In genomic region chr21:44328242-44328895, GRCh38 we compare ENCODE assay signal across 27 cellular contexts. TPM values are rescaled to one million over a fixed set of nuclear protein-coding genes. Genes with fewer than 3 reads are reported as not detected.
DNase-seq lines count a peak whose midpoint lies in the region; ATAC-seq and TF ChIP-seq lines count a peak whose summit lies in the region.
"Had no signal": no experiment of that assay in that cellular context is flagged by ENCODE, and none has a peak within 500 bp of the region (broad histone marks: within the 10 kb centered on the region; RNA-seq: fewer than 3 reads in every experiment).

No MANE protein-coding gene starts in this region.

- intact Hi-C loops in HCT116 (cut with micrococcal nuclease): no loop called here
- intact Hi-C loops in dendritic cell treated with granulocyte-macrophage colony-stimulating factor and Interleukin-4, amounts not matched to agents 40 ng/mL and 50 ng/mL, for 4 days (cut with micrococcal nuclease): no loop called here

- no peaks in the 10 kb centered on the region for H3K27me3 Mint-ChIP-seq in activated T-cell treated with anti-CD3 and anti-CD28 coated beads, Interleukin-2, amount 50 U/mL, for 24 hours
- no peaks in the 10 kb centered on the region for H3K27me3 Mint-ChIP-seq in activated T-cell treated with anti-CD3 and anti-CD28 coated beads, Interleukin-2, amount 50 U/mL, for 4 hours (ENCODE audit: low read depth)
- no peaks in the 10 kb centered on the region for H3K27me3 Mint-ChIP-seq in dendritic cell treated with granulocyte-macrophage colony-stimulating factor and Interleukin-4, amounts not matched to agents 40 ng/mL and 50 ng/mL, for 4 days
- H3K27me3 Mint-ChIP-seq: activated CD4-positive, alpha-beta T cell treated with anti-CD3 and anti-CD28 coated beads for 36 hours; CD8-positive, alpha-beta memory T cell; T-helper 17 cell had no signal

- H2AK5ac ChIP-seq in trophoblast cell (ENCODE audit: low read length): no peak overlapping the region

- TF ChIP-seq CTCF in HCT116 (IDR thresholded peaks at IDR 0.05 in 2 of 3, conservative IDR thresholded peaks at IDR 0.05 in 1 of 3; ENCODE audit: borderline replicate concordance in 1 of 3, insufficient read depth in 1 of 3, low read depth in 2 of 3, low read length in 2 of 3): no peak

- no peak overlapping the region for H4K12ac ChIP-seq in trophoblast cell (ENCODE audit: low read depth, low read length)

- H3K23ac ChIP-seq in trophoblast cell (ENCODE audit: low read length): no peak overlapping the region

- H3K4me2 ChIP-seq in HCT116 (ENCODE audit: low read length) (no peak overlapping the region), trophoblast cell (ENCODE audit: low read length) (no peak overlapping the region), GM23248 (ENCODE audit: unreplicated experiment) (no peak overlapping the region)

- DNase-seq in activated T-cell treated with anti-CD3 and anti-CD28 coated beads, Interleukin-2, amount 50 U/mL, for 24 hours: no peak
- DNase-seq in activated T-cell treated with anti-CD3 and anti-CD28 coated beads, Interleukin-2, amount 50 U/mL, for 4 hours: no peak
- DNase-seq in HCT116 (ENCODE audit: low read depth, low spot score): no peak
- no peak for DNase-seq in stimulated activated effector memory CD8-positive, alpha-beta T cell treated with anti-CD3 and anti-CD28 coated beads, Interleukin-12 subunit alpha, Interleukin-12 subunit beta, amount 100 ng/mL, for 72 hours (ENCODE audit: low spot score in 2 of 2)
- no peak for DNase-seq in trophoblast cell
- no peak for DNase-seq in GM23248
- no peak for DNase-seq in SJCRH30
- DNase-seq: 8988T; activated CD4-positive, alpha-beta T cell treated with anti-CD3 and anti-CD28 coated beads for 36 hours; CD8-positive, alpha-beta memory T cell; central memory CD4-positive, alpha-beta T cell; DMS153; HFFc6; immature natural killer cell; Kasumi-1; mesenchymal stem cell; NCI-H446; occipital lobe; psoas muscle; sigmoid colon; stimulated activated CD4-positive, alpha-beta T cell treated with anti-CD3 and anti-CD28 coated beads, Interleukin-4, amount 100 ng/mL, for 4 hours; stimulated activated naive CD4-positive, alpha-beta T cell treated with Interleukin-2 at 50 U/mL for 16 hours; T-helper 17 cell had no signal

- H3K4me1 Mint-ChIP-seq in activated T-cell treated with anti-CD3 and anti-CD28 coated beads, Interleukin-2, amount 50 U/mL, for 24 hours (ENCODE audit: low read depth): no peaks in the 10 kb centered on the region
- no peaks in the 10 kb centered on the region for H3K4me1 Mint-ChIP-seq in activated T-cell treated with anti-CD3 and anti-CD28 coated beads, Interleukin-2, amount 50 U/mL, for 4 hours (ENCODE audit: low read depth)
- no peaks in the 10 kb centered on the region for H3K4me1 Mint-ChIP-seq in dendritic cell treated with granulocyte-macrophage colony-stimulating factor and Interleukin-4, amounts not matched to agents 40 ng/mL and 50 ng/mL, for 4 days (ENCODE audit: low read depth)
- H3K4me1 Mint-ChIP-seq in stimulated activated effector memory CD8-positive, alpha-beta T cell treated with anti-CD3 and anti-CD28 coated beads, Interleukin-12 subunit alpha, Interleukin-12 subunit beta, amount 100 ng/mL, for 72 hours: no peaks in the 10 kb centered on the region
- H3K4me1 Mint-ChIP-seq: activated CD4-positive, alpha-beta T cell treated with anti-CD3 and anti-CD28 coated beads for 36 hours; CD8-positive, alpha-beta memory T cell; immature natural killer cell had no signal

- H4K91ac ChIP-seq in trophoblast cell (ENCODE audit: low read depth, low read length): no peak overlapping the region

- WGBS in trophoblast cell (ENCODE audit: extremely low coverage, insufficient coverage, insufficient read length): no CpG with 5 or more reads among the region's 25 CpGs
- WGBS in GM23248 (ENCODE audit: low coverage in 1 of 2, low lambda C conversion rate in 2 of 2, missing lambda C conversion rate in 2 of 2), 2 experiments: 88 to 89% methylated on average over 19 to 25 of the region's 25 CpGs

- H3K9me2 ChIP-seq in HCT116 (ENCODE audit: insufficient read depth): no peaks in the 10 kb centered on the region
- H3K9me2 ChIP-seq in GM23248 (ENCODE audit: insufficient read depth): no peaks in the 10 kb centered on the region

- H4K20me1 ChIP-seq in HCT116 (ENCODE audit: insufficient read depth): no peaks in the 10 kb centered on the region
- H4K20me1 ChIP-seq in GM23248 (ENCODE audit: insufficient read depth): no peaks in the 10 kb centered on the region

- H3F3A ChIP-seq in GM23248 (ENCODE audit: insufficient read depth): no peaks in the 10 kb centered on the region

- CTCF ChIA-PET in HCT116 (lab: Charles Lee): no interaction called here

- H3K27ac Mint-ChIP-seq in activated T-cell treated with anti-CD3 and anti-CD28 coated beads, Interleukin-2, amount 50 U/mL, for 24 hours: peak overlapping the region; percentile 44
- peak overlapping the region; percentile 33 for H3K27ac Mint-ChIP-seq in dendritic cell treated with granulocyte-macrophage colony-stimulating factor and Interleukin-4, amounts not matched to agents 40 ng/mL and 50 ng/mL, for 4 days
- H3K27ac Mint-ChIP-seq in stimulated activated effector memory CD8-positive, alpha-beta T cell treated with anti-CD3 and anti-CD28 coated beads, Interleukin-12 subunit alpha, Interleukin-12 subunit beta, amount 100 ng/mL, for 72 hours: peak overlapping the region; percentile 58
- H3K27ac Mint-ChIP-seq: activated CD4-positive, alpha-beta T cell treated with anti-CD3 and anti-CD28 coated beads for 36 hours; HFFc6; T-helper 17 cell had no signal

- H4K8ac ChIP-seq in trophoblast cell (ENCODE audit: low read depth, low read length): no peak overlapping the region

- H2BK12ac ChIP-seq in trophoblast cell (ENCODE audit: low read length): no peak overlapping the region

- no peaks in the 10 kb centered on the region for H3K79me2 ChIP-seq in HCT116 (ENCODE audit: insufficient read depth, low read length)
- no peaks in the 10 kb centered on the region for H3K79me2 ChIP-seq in trophoblast cell (ENCODE audit: control insufficient read depth, insufficient read depth, low read length, poor library complexity)
- H3K79me2 ChIP-seq in GM23248 (ENCODE audit: insufficient read depth): no peaks in the 10 kb centered on the region

- TF ChIP-seq RAD21 in HCT116 (IDR thresholded peaks at IDR 0.05; ENCODE audit: low read depth): no peak

- H2AFZ ChIP-seq in HCT116 (ENCODE audit: low read depth, low read length, poor library complexity, severe bottlenecking) (no peak overlapping the region), trophoblast cell (ENCODE audit: insufficient read depth, low read length, poor library complexity) (no peak overlapping the region), GM23248 (no peak overlapping the region)

- no peaks in the 10 kb centered on the region for H3K79me1 ChIP-seq in trophoblast cell (ENCODE audit: low read length)

- no peak overlapping the region for H2BK120ac ChIP-seq in trophoblast cell (ENCODE audit: insufficient read depth, low read length, poor library complexity)

- no peak for TF ChIP-seq POLR2A in HCT116 (IDR thresholded peaks at IDR 0.05; ENCODE audit: borderline replicate concordance, extremely low read depth, insufficient read depth, insufficient read length)

- H3K27me3 ChIP-seq in HCT116 (ENCODE audit: insufficient read depth, low read length) (no peaks in the 10 kb centered on the region), trophoblast cell (ENCODE audit: insufficient read depth, low read length) (no peaks in the 10 kb centered on the region), GM23248 (replicated peaks; ENCODE audit: insufficient read depth) (no peaks in the 10 kb centered on the region), SJCRH30 (no peaks in the 10 kb centered on the region)
- H3K27me3 ChIP-seq: sigmoid colon had no signal

- POLR2A ChIA-PET in HCT116 (lab: Charles Lee): no interaction called here

- no peak overlapping the region for H3K18ac ChIP-seq in trophoblast cell (ENCODE audit: low read length)

- H3K36me3 ChIP-seq in HCT116 (ENCODE audit: control insufficient read depth in 1 of 2, insufficient read depth in 2 of 2, low read length in 2 of 2): no peaks in the 10 kb centered on the region; a peak in 1 of 4 replicates
- peaks cover 43% of the 10 kb centered on the region in 2 experiments for H3K36me3 ChIP-seq in trophoblast cell (ENCODE audit: control insufficient read depth in 1 of 2, insufficient read depth in 2 of 2, low read length in 2 of 2)
- H3K36me3 ChIP-seq in GM23248 (ENCODE audit: low read depth): no peaks in the 10 kb centered on the region
- no peaks in the 10 kb centered on the region for H3K36me3 ChIP-seq in SJCRH30

- H3K9me3 Mint-ChIP-seq in activated T-cell treated with anti-CD3 and anti-CD28 coated beads, Interleukin-2, amount 50 U/mL, for 24 hours: no peaks in the 10 kb centered on the region
- no peaks in the 10 kb centered on the region for H3K9me3 Mint-ChIP-seq in activated T-cell treated with anti-CD3 and anti-CD28 coated beads, Interleukin-2, amount 50 U/mL, for 4 hours
- no peaks in the 10 kb centered on the region for H3K9me3 Mint-ChIP-seq in dendritic cell treated with granulocyte-macrophage colony-stimulating factor and Interleukin-4, amounts not matched to agents 40 ng/mL and 50 ng/mL, for 4 days
- no peaks in the 10 kb centered on the region for H3K9me3 Mint-ChIP-seq in stimulated activated effector memory CD8-positive, alpha-beta T cell treated with anti-CD3 and anti-CD28 coated beads, Interleukin-12 subunit alpha, Interleukin-12 subunit beta, amount 100 ng/mL, for 72 hours
- H3K9me3 Mint-ChIP-seq: CD8-positive, alpha-beta memory T cell; HFFc6; immature natural killer cell had no signal

- no TSS peak for BruUV-seq in HCT116 (replicated peaks; lab: Mats Ljungman, UMichigan)

- H3K36me3 Mint-ChIP-seq in activated T-cell treated with anti-CD3 and anti-CD28 coated beads, Interleukin-2, amount 50 U/mL, for 24 hours (ENCODE audit: low read depth): peaks cover 47% of the 10 kb centered on the region
- peaks cover 4% of the 10 kb centered on the region for H3K36me3 Mint-ChIP-seq in activated T-cell treated with anti-CD3 and anti-CD28 coated beads, Interleukin-2, amount 50 U/mL, for 4 hours (ENCODE audit: insufficient read depth)
- peaks cover 98% of the 10 kb centered on the region for H3K36me3 Mint-ChIP-seq in dendritic cell treated with granulocyte-macrophage colony-stimulating factor and Interleukin-4, amounts not matched to agents 40 ng/mL and 50 ng/mL, for 4 days (ENCODE audit: low read depth)
- peaks cover 66% of the 10 kb centered on the region for H3K36me3 Mint-ChIP-seq in stimulated activated effector memory CD8-positive, alpha-beta T cell treated with anti-CD3 and anti-CD28 coated beads, Interleukin-12 subunit alpha, Interleukin-12 subunit beta, amount 100 ng/mL, for 72 hours
- H3K36me3 Mint-ChIP-seq: immature natural killer cell had no signal

- no peak for ATAC-seq in activated T-cell treated with anti-CD3 and anti-CD28 coated beads, Interleukin-2, amount 50 U/mL, for 4 hours
- peak; percentile 6 for ATAC-seq in HCT116
- ATAC-seq in stimulated activated effector memory CD8-positive, alpha-beta T cell treated with anti-CD3 and anti-CD28 coated beads, Interleukin-12 subunit alpha, Interleukin-12 subunit beta, amount 100 ng/mL, for 72 hours: no peak
- ATAC-seq: activated CD4-positive, alpha-beta T cell treated with anti-CD3 and anti-CD28 coated beads for 36 hours; psoas muscle had no signal

- H3K27ac ChIP-seq in HCT116 (ENCODE audit: low read depth, low read length): no peak overlapping the region
- H3K27ac ChIP-seq in trophoblast cell (ENCODE audit: low read depth, low read length): no peak overlapping the region
- no peak overlapping the region for H3K27ac ChIP-seq in GM23248
- H3K27ac ChIP-seq in SJCRH30: no peak overlapping the region
- H3K27ac ChIP-seq: HL-60, psoas muscle, sigmoid colon, thoracic aorta had no signal

- H3K9me3 ChIP-seq in HCT116 (ENCODE audit: control insufficient read depth in 1 of 2, insufficient read depth in 1 of 2, low read depth in 1 of 2, low read length in 2 of 2) (no peaks in the 10 kb centered on the region), trophoblast cell (ENCODE audit: insufficient read depth, low read depth, low read length) (peaks cover 2% of the 10 kb centered on the region), GM23248 (ENCODE audit: low read depth) (no peaks in the 10 kb centered on the region), SJCRH30 (replicated peaks) (no peaks in the 10 kb centered on the region)
- H3K9me3 ChIP-seq: psoas muscle, sigmoid colon, thoracic aorta had no signal

- H3K4me3 Mint-ChIP-seq in activated T-cell treated with anti-CD3 and anti-CD28 coated beads, Interleukin-2, amount 50 U/mL, for 24 hours: no peak overlapping the region
- H3K4me3 Mint-ChIP-seq in activated T-cell treated with anti-CD3 and anti-CD28 coated beads, Interleukin-2, amount 50 U/mL, for 4 hours: no peak overlapping the region
- no peak overlapping the region for H3K4me3 Mint-ChIP-seq in dendritic cell treated with granulocyte-macrophage colony-stimulating factor and Interleukin-4, amounts not matched to agents 40 ng/mL and 50 ng/mL, for 4 days
- no peak overlapping the region for H3K4me3 Mint-ChIP-seq in stimulated activated effector memory CD8-positive, alpha-beta T cell treated with anti-CD3 and anti-CD28 coated beads, Interleukin-12 subunit alpha, Interleukin-12 subunit beta, amount 100 ng/mL, for 72 hours
- H3K4me3 Mint-ChIP-seq: activated CD4-positive, alpha-beta T cell treated with anti-CD3 and anti-CD28 coated beads for 36 hours; CD8-positive, alpha-beta memory T cell; HFFc6; immature natural killer cell; T-helper 17 cell had no signal

- H3K4me3 ChIP-seq in HCT116 (replicated peaks in 1 of 2; ENCODE audit: low read depth in 1 of 2, low read length in 2 of 2) (no peak overlapping the region), trophoblast cell (ENCODE audit: low read depth, low read length) (no peak overlapping the region), GM23248 (no peak overlapping the region), SJCRH30 (no peak overlapping the region)
- H3K4me3 ChIP-seq: psoas muscle, sigmoid colon, thoracic aorta had no signal

- H2BK5ac ChIP-seq in trophoblast cell (ENCODE audit: low read depth, low read length, poor library complexity): no peak overlapping the region

- H3K4ac ChIP-seq in trophoblast cell (ENCODE audit: low read depth, low read length): no peak overlapping the region

- RAD21 ChIA-PET in HCT116 (lab: Charles Lee; ENCODE audit: low non-redundant PET in 1 of 2, low total read pairs in 2 of 2, uncharacterized antibody in 2 of 2, unreplicated experiment in 2 of 2): interaction anchor here in 1 of 2 experiments (0.6 kb wide), 1 partner anchor 512 kb away, joined by 3 read pairs; no protein-coding TSS in a partner anchor

- in situ Hi-C loops in GM23248 (cut with MboI): no loop called here

- H3K4me1 ChIP-seq in HCT116 (ENCODE audit: control insufficient read depth in 1 of 2, insufficient read depth in 2 of 2, low read length in 2 of 2) (no peaks in the 10 kb centered on the region), trophoblast cell (ENCODE audit: control insufficient read depth in 1 of 2, insufficient read depth in 2 of 2, low read length in 2 of 2) (no peaks in the 10 kb centered on the region), GM23248 (ENCODE audit: insufficient read depth) (no peaks in the 10 kb centered on the region), SJCRH30 (no peaks in the 10 kb centered on the region)
- H3K4me1 ChIP-seq: psoas muscle, sigmoid colon had no signal

- H3K14ac ChIP-seq in trophoblast cell (ENCODE audit: low read length): no peak overlapping the region

- H3K9ac ChIP-seq in HCT116 (ENCODE audit: low read length): no peak overlapping the region
- no peak overlapping the region for H3K9ac ChIP-seq in trophoblast cell (ENCODE audit: low read length)
- no peak overlapping the region for H3K9ac ChIP-seq in GM23248

RNA-seq across cellular contexts. Expression of gene CFAP410, which starts 10.8 kb away (rescaled TPM):
- 10 to 100 TPM; 30.2 to 32.7 (median 30.5) TPM for total RNA-seq in activated T-cell treated with anti-CD3 and anti-CD28 coated beads, Interleukin-2, amount 50 U/mL, for 4 hours
- 15.3 TPM for total RNA-seq in HCT116 (2021; ENCODE audit: unreplicated experiment)
- 12.6 and 13.0 TPM in 2 replicates for polyA plus RNA-seq in HCT116 (2012)
- 8.3 and 10.1 TPM in 2 replicates for polyA plus RNA-seq in trophoblast cell (2013)
- total RNA-seq in GM23248 (2014; rRNA removed; shearing (Covaris generic)): 17.0 and 20.5 TPM in 2 replicates
- 19.8 and 20.8 TPM in 2 replicates for polyA plus RNA-seq in GM23248 (2016; fragmentation: Nextera tagmentation; extraction: Ambion mirVana)
- total RNA-seq in SJCRH30 (2014; rRNA removed; shearing (Covaris generic)): 7.5 and 8.2 TPM in 2 replicates

RNA-seq across cellular contexts. Expression of gene TRPM2, which starts 25.1 kb away (rescaled TPM):
- total RNA-seq in activated T-cell treated with anti-CD3 and anti-CD28 coated beads, Interleukin-2, amount 50 U/mL, for 4 hours: 10 to 100 TPM in 1 of 3 donors, 1 to 10 TPM in 1, under 1 TPM in 1; 0.95 to 21.6 (median 2.5) TPM
- 28.1 TPM for total RNA-seq in HCT116 (2021; ENCODE audit: unreplicated experiment)
- 15.6 and 17.9 TPM in 2 replicates for polyA plus RNA-seq in HCT116 (2012)
- 0.01 and 0.03 TPM in 2 replicates for polyA plus RNA-seq in trophoblast cell (2013)
- total RNA-seq in GM23248 (2014; rRNA removed; shearing (Covaris generic)): 0.13 and 0.22 TPM in 2 replicates
- polyA plus RNA-seq in GM23248 (2016; fragmentation: Nextera tagmentation; extraction: Ambion mirVana): not detected in 2 replicates
- total RNA-seq in SJCRH30 (2014; rRNA removed; shearing (Covaris generic)): 0.61 and 0.87 TPM in 2 replicates

RNA-seq across cellular contexts. Expression of gene PFKL, which starts 28.5 kb away (rescaled TPM):
- 100 to 1,000 TPM; 102 to 122 (median 116) TPM for total RNA-seq in activated T-cell treated with anti-CD3 and anti-CD28 coated beads, Interleukin-2, amount 50 U/mL, for 4 hours
- total RNA-seq in HCT116 (2021; ENCODE audit: unreplicated experiment): 150 TPM
- polyA plus RNA-seq in HCT116 (2012): 202 and 254 TPM in 2 replicates
- 82.7 and 83.7 TPM in 2 replicates for polyA plus RNA-seq in trophoblast cell (2013)
- total RNA-seq in GM23248 (2014; rRNA removed; shearing (Covaris generic)): 239 and 270 TPM in 2 replicates
- polyA plus RNA-seq in GM23248 (2016; fragmentation: Nextera tagmentation; extraction: Ambion mirVana): 199 and 213 TPM in 2 replicates
- total RNA-seq in SJCRH30 (2014; rRNA removed; shearing (Covaris generic)): 49.8 and 50.7 TPM in 2 replicates

RNA-seq across cellular contexts. Expression of gene AIRE, which starts 42.7 kb away (rescaled TPM):
- total RNA-seq in activated T-cell treated with anti-CD3 and anti-CD28 coated beads, Interleukin-2, amount 50 U/mL, for 4 hours: not detected
- total RNA-seq in HCT116 (2021; ENCODE audit: unreplicated experiment): not detected
- 0.01 TPM in 1 of 2 replicates, not detected in the other for polyA plus RNA-seq in HCT116 (2012)
- polyA plus RNA-seq in trophoblast cell (2013): 0.18 and 0.21 TPM in 2 replicates
- not detected in 2 replicates for total RNA-seq in GM23248 (2014; rRNA removed; shearing (Covaris generic))
- not detected in 2 replicates for polyA plus RNA-seq in GM23248 (2016; fragmentation: Nextera tagmentation; extraction: Ambion mirVana)
- total RNA-seq in SJCRH30 (2014; rRNA removed; shearing (Covaris generic)): 0.10 TPM in 1 of 2 replicates, not detected in the other
- total RNA-seq: activated CD4-positive, alpha-beta T cell treated with anti-CD3 and anti-CD28 coated beads for 36 hours; CD8-positive, alpha-beta memory T cell; left lobe of liver; occipital lobe; sigmoid colon; thoracic aorta had no signal
- polyA plus RNA-seq: immature natural killer cell had no signal
